Comparison of ENCODE assay signal across 9 cellular contexts in genomic region chr22:37457093-37457893, GRCh38. TPM values are rescaled to one million over a fixed set of nuclear protein-coding genes. Genes with fewer than 3 reads are reported as not detected.
DNase-seq lines count a peak whose midpoint lies in the region; ATAC-seq, FAIRE-seq and TF ChIP-seq lines count a peak whose summit lies in the region.
"Had no signal": no experiment of that assay in that cellular context is flagged by ENCODE, and none has a peak within 500 bp of the region (broad histone marks: within the 10 kb centered on the region; RNA-seq: fewer than 3 reads in every experiment).

No MANE protein-coding gene starts in this region.

- H3K27ac Mint-ChIP-seq in type B pancreatic cell = peak overlapping the region; percentile 70

- H3K9me3 Mint-ChIP-seq in type B pancreatic cell = no peaks in the 10 kb centered on the region

- peaks cover 51% of the 10 kb centered on the region for H3K27me3 Mint-ChIP-seq in type B pancreatic cell

- H3K36me3 Mint-ChIP-seq in type B pancreatic cell = no peaks in the 10 kb centered on the region

- TF ChIP-seq CTCF in pancreas (IDR thresholded peaks at IDR 0.05) (peak; percentile 80 to 96 (median 86)), type B pancreatic cell (conservative IDR thresholded peaks at IDR 0.05) (peak; percentile 97)

- no peak overlapping the region for H3K4me3 ChIP-seq in pancreas

- intact Hi-C loops in pancreas (cut with DNase I) = loop anchor here (2.0 to 10.0 kb wide), 3 partner anchors 138 to 142 kb away; no protein-coding TSS in a partner anchor

- H3K27me3 ChIP-seq in pancreas = peaks cover 0 to 5% (median 0%) of the 10 kb centered on the region in 4 donors

- H3K4me1 ChIP-seq in pancreas = peaks cover 0 to 5% (median 0%) of the 10 kb centered on the region in 3 donors

- DNase-seq in COR-L47 (lab: John Stamatoyannopoulos, UW) (peak; percentile 59), RCC 7860 (ENCODE audit: low spot score) (peak; percentile 55), frontal cortex (ENCODE audit: low spot score in 2 of 2) (peak; percentile 32 to 69), pancreas (peak; percentile 67 to 93 (median 88)), type B pancreatic cell (ENCODE audit: extremely low spot score, unreplicated experiment) (peak; percentile 88)
- peak; percentile 71 to 72 for DNase-seq in activated T-helper 1 cell treated with anti-CD3 and anti-CD28 coated beads, Interleukin-2, amount 50 U/mL, for 16 hours (ENCODE audit: low read depth in 1 of 2, low spot score in 1 of 2)

- no peak for FAIRE-seq in RCC 7860 (lab: Jason Lieb, UNC)
- FAIRE-seq in frontal cortex (lab: Jason Lieb, UNC) = no peak
- no peak for FAIRE-seq in pancreas (lab: Jason Lieb, UNC)
- FAIRE-seq: TTC549 had no signal

- no peaks in the 10 kb centered on the region for H3K9me3 ChIP-seq in pancreas

- H3K4me3 Mint-ChIP-seq in type B pancreatic cell = no peak overlapping the region

- H3K36me3 ChIP-seq in pancreas = no peaks in the 10 kb centered on the region

- H3K27ac ChIP-seq in pancreas = no peak overlapping the region

- H3K4me1 Mint-ChIP-seq in type B pancreatic cell (ENCODE audit: unreplicated experiment) = peaks cover 19% of the 10 kb centered on the region

- peak; percentile 53 for ATAC-seq in HG03159 (IDR thresholded peaks at IDR 0.05; ENCODE audit: unreplicated experiment)
- ATAC-seq in pancreas = peak; percentile 82 to 94 (median 92)
- no peak for ATAC-seq in HG02623 (IDR thresholded peaks at IDR 0.05; ENCODE audit: unreplicated experiment)

- WGBS in pancreas, 2 donors = 40 to 47% methylated on average over 4 of the region's 4 CpGs

RNA-seq across cellular contexts. Expression of gene MFNG, which starts 28.9 kb away (rescaled TPM):
- total RNA-seq in frontal cortex (1.6 TPM), pancreas (10 to 100 TPM in 1 of 6 donors, 1 to 10 TPM in 5; 1.5 to 10.5 (median 3.4) TPM), type B pancreatic cell (ENCODE audit: low replicate concordance) (0.76 and 0.82 TPM in 2 replicates)
- 1 to 10 TPM; 5.2 to 6.5 TPM for polyA plus RNA-seq in pancreas

RNA-seq across cellular contexts. Expression of gene ELFN2, which starts 30.0 kb away (rescaled TPM):
- total RNA-seq in frontal cortex (7.7 TPM), pancreas (1 to 10 TPM in 3 of 6 donors, under 1 TPM in 3; 0.19 to 1.8 (median 1.1) TPM), type B pancreatic cell (ENCODE audit: low replicate concordance) (0.53 and 1.3 TPM in 2 replicates)
- polyA plus RNA-seq in pancreas = 1 to 10 TPM in 1 of 2 donors, under 1 TPM in 1; 0.23 to 2.1 TPM
